In the genomic region with DNA sequence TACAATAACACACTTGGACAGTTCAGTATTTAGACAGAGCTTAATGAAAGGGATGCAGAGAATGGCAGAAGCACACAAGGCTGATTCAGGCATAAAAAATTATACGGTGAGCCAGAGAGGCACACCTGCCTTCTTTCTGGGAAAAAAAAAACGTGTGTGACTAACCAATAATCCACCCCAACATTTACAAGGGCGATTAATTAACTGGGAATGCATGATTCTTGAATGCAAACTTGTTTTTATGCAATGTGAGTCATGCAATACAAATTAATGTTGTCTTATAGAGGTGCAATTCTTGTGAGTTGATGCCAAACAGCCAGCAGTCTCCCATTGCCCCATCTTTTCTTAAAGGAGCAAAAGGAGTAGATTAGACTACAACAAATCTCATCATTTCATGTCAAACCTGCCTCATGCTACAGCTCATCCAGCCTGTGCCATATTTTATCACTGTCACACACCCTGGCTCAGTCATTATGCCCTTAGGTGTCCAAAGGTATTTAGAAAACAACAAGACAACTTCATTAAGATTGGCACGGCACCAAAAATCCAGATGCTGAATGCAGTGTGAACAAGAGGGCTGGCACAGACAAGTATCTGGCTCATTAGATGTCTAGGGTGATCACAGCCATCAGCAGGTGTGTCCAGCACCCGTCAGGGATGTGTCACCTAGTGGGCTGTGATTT, we compare ENCODE assay signal across 21 cellular contexts.
DNase-seq lines count a peak whose midpoint lies in the region; ATAC-seq and TF ChIP-seq lines count a peak whose summit lies in the region.
"Had no signal": no experiment of that assay in that cellular context is flagged by ENCODE, and none has a peak within 500 bp of the region (broad histone marks: within the 10 kb centered on the region; RNA-seq: fewer than 3 reads in every experiment).

No MANE protein-coding gene starts in this region.

- peaks cover 6% of the 10 kb centered on the region for H3K36me3 Mint-ChIP-seq in mesothelial cell of epicardium
- H3K36me3 Mint-ChIP-seq in activated T-helper 1 cell treated with anti-CD3 and anti-CD28 coated beads, Interleukin-12 subunit alpha, Interleukin-12 subunit beta, Interleukin-2, Interleukin-4 antibody, amounts not matched to agents 30 ng/mL and 10 ng/mL and 1 ng/mL, durations not matched to agents 14 hours and 24 hours and 36 hours (ENCODE audit: low read depth), result no peaks in the 10 kb centered on the region
- no peaks in the 10 kb centered on the region for H3K36me3 Mint-ChIP-seq in activated T-cell treated with anti-CD3 and anti-CD28 coated beads, Interleukin-2, amount 50 U/mL, for 4 hours (ENCODE audit: insufficient read depth)
- H3K36me3 Mint-ChIP-seq: CD8-positive, alpha-beta T cell; stimulated activated naive B cell treated with anti-CD40 and anti-IgM and Interleukin-4, amounts not matched to agents 10 μg/mL and 1 μg/mL and 100 μg/mL, for 72 hours had no signal

- POLR2A ChIA-PET in HCT116 (lab: Charles Lee), result no interaction called here

- peak overlapping the region; percentile 22 for H3K27ac Mint-ChIP-seq in mesothelial cell of epicardium
- no peak overlapping the region for H3K27ac Mint-ChIP-seq in activated T-helper 1 cell treated with anti-CD3 and anti-CD28 coated beads, Interleukin-12 subunit alpha, Interleukin-12 subunit beta, Interleukin-2, Interleukin-4 antibody, amounts not matched to agents 30 ng/mL and 10 ng/mL and 1 ng/mL, durations not matched to agents 14 hours and 24 hours and 36 hours
- H3K27ac Mint-ChIP-seq: activated CD4-positive, alpha-beta T cell treated with anti-CD3 and anti-CD28 coated beads for 36 hours; CD8-positive, alpha-beta T cell; stimulated activated naive B cell treated with anti-CD40 and anti-IgM and Interleukin-4, amounts not matched to agents 10 μg/mL and 1 μg/mL and 100 μg/mL, for 72 hours had no signal

- 40% methylated on average over 5 of the region's 5 CpGs for WGBS in right lobe of liver (ENCODE audit: insufficient coverage, low coverage, low lambda C conversion rate, missing lambda C conversion rate)

- TF ChIP-seq CTCF in HCT116 (IDR thresholded peaks at IDR 0.05 in 2 of 3, conservative IDR thresholded peaks at IDR 0.05 in 1 of 3; ENCODE audit: borderline replicate concordance in 1 of 3, insufficient read depth in 1 of 3, low read depth in 2 of 3, low read length in 2 of 3) (no peak), mesothelial cell of epicardium (IDR thresholded peaks at IDR 0.05; ENCODE audit: unreplicated experiment) (no peak), right lobe of liver (IDR thresholded peaks at IDR 0.05) (no peak)

- H3K27me3 Mint-ChIP-seq in mesothelial cell of epicardium (ENCODE audit: low read depth), result no peaks in the 10 kb centered on the region
- H3K27me3 Mint-ChIP-seq in activated T-helper 1 cell treated with anti-CD3 and anti-CD28 coated beads, Interleukin-12 subunit alpha, Interleukin-12 subunit beta, Interleukin-2, Interleukin-4 antibody, amounts not matched to agents 30 ng/mL and 10 ng/mL and 1 ng/mL, durations not matched to agents 14 hours and 24 hours and 36 hours (ENCODE audit: insufficient read depth), result no peaks in the 10 kb centered on the region
- H3K27me3 Mint-ChIP-seq in activated T-cell treated with anti-CD3 and anti-CD28 coated beads, Interleukin-2, amount 50 U/mL, for 4 hours (ENCODE audit: low read depth), result no peaks in the 10 kb centered on the region
- H3K27me3 Mint-ChIP-seq: activated CD4-positive, alpha-beta T cell treated with anti-CD3 and anti-CD28 coated beads for 36 hours; stimulated activated naive B cell treated with anti-CD40 and anti-IgM and Interleukin-4, amounts not matched to agents 10 μg/mL and 1 μg/mL and 100 μg/mL, for 72 hours had no signal

- peak; percentile 12 for DNase-seq in HCT116 (ENCODE audit: low read depth, low spot score)
- DNase-seq in NCI-H1417 (lab: John Stamatoyannopoulos, UW), result peak in 2 of 3 experiments; percentile 69 to 91
- DNase-seq in amniotic epithelial cell (ENCODE audit: low read depth), result peak; percentile 30
- no peak for DNase-seq in mesothelial cell of epicardium (ENCODE audit: low spot score in 2 of 2, unreplicated experiment in 2 of 2)
- no peak for DNase-seq in right lobe of liver
- DNase-seq in NCI-H2107 treated with DMSO at 0.1 percent for 48 hours (lab: John Stamatoyannopoulos, UW; ENCODE audit: unreplicated experiment), result no peak
- DNase-seq in activated T-helper 1 cell treated with anti-CD3 and anti-CD28 coated beads, Interleukin-12 subunit alpha, Interleukin-12 subunit beta, Interleukin-2, Interleukin-4 antibody, amounts not matched to agents 30 ng/mL and 10 ng/mL and 1 ng/mL, durations not matched to agents 14 hours and 24 hours and 36 hours (ENCODE audit: low spot score), result no peak
- DNase-seq in activated T-cell treated with anti-CD3 and anti-CD28 coated beads, Interleukin-2, amount 50 U/mL, for 4 hours, result no peak
- DNase-seq: activated CD4-positive, alpha-beta T cell treated with anti-CD3 and anti-CD28 coated beads for 36 hours; CD8-positive, alpha-beta T cell; cerebellar nuclear complex; DND-41; glutamatergic neuron; KG1; left ventricle myocardium superior; NCI-H1092 treated with DMSO at 0.1 percent for 48 hours; NCI-H446 treated with DMSO at 0.1 percent for 48 hours; retina; Right ventricle myocardium superior; stimulated activated naive B cell treated with anti-CD40 and anti-IgM and Interleukin-4, amounts not matched to agents 10 μg/mL and 1 μg/mL and 100 μg/mL, for 72 hours; SW 1271 had no signal

- peaks cover 5 to 17% of the 10 kb centered on the region in 2 experiments for H3K4me1 ChIP-seq in HCT116 (ENCODE audit: control insufficient read depth in 1 of 2, insufficient read depth in 2 of 2, low read length in 2 of 2)
- no peaks in the 10 kb centered on the region for H3K4me1 ChIP-seq in right lobe of liver

- H3K9me3 ChIP-seq in HCT116 (ENCODE audit: control insufficient read depth in 1 of 2, insufficient read depth in 1 of 2, low read depth in 1 of 2, low read length in 2 of 2) (no peaks in the 10 kb centered on the region), right lobe of liver (no peaks in the 10 kb centered on the region)

- H3K9ac ChIP-seq in HCT116 (ENCODE audit: low read length), result no peak overlapping the region

- H3K27me3 ChIP-seq in HCT116 (ENCODE audit: insufficient read depth, low read length) (no peaks in the 10 kb centered on the region), right lobe of liver (no peaks in the 10 kb centered on the region)

- H3K79me2 ChIP-seq in HCT116 (ENCODE audit: insufficient read depth, low read length), result no peaks in the 10 kb centered on the region

- peak overlapping the region; percentile 52 for H2AFZ ChIP-seq in HCT116 (ENCODE audit: low read depth, low read length, poor library complexity, severe bottlenecking)

- peaks cover 6% of the 10 kb centered on the region for H3K9me3 Mint-ChIP-seq in mesothelial cell of epicardium
- H3K9me3 Mint-ChIP-seq in activated T-helper 1 cell treated with anti-CD3 and anti-CD28 coated beads, Interleukin-12 subunit alpha, Interleukin-12 subunit beta, Interleukin-2, Interleukin-4 antibody, amounts not matched to agents 30 ng/mL and 10 ng/mL and 1 ng/mL, durations not matched to agents 14 hours and 24 hours and 36 hours, result no peaks in the 10 kb centered on the region
- peaks cover 3% of the 10 kb centered on the region for H3K9me3 Mint-ChIP-seq in activated T-cell treated with anti-CD3 and anti-CD28 coated beads, Interleukin-2, amount 50 U/mL, for 4 hours
- H3K9me3 Mint-ChIP-seq: CD8-positive, alpha-beta T cell had no signal

- RAD21 ChIA-PET in HCT116 (lab: Charles Lee; ENCODE audit: low non-redundant PET in 1 of 2, low total read pairs in 2 of 2, uncharacterized antibody in 2 of 2, unreplicated experiment in 2 of 2), result no interaction called here

- no TSS peak for BruUV-seq in HCT116 (replicated peaks; lab: Mats Ljungman, UMichigan)

- no peak for TF ChIP-seq RAD21 in HCT116 (IDR thresholded peaks at IDR 0.05; ENCODE audit: low read depth)

- CTCF ChIA-PET in HCT116 (lab: Charles Lee), result no interaction called here

- no peak overlapping the region for H3K4me3 Mint-ChIP-seq in mesothelial cell of epicardium
- no peak overlapping the region for H3K4me3 Mint-ChIP-seq in activated T-helper 1 cell treated with anti-CD3 and anti-CD28 coated beads, Interleukin-12 subunit alpha, Interleukin-12 subunit beta, Interleukin-2, Interleukin-4 antibody, amounts not matched to agents 30 ng/mL and 10 ng/mL and 1 ng/mL, durations not matched to agents 14 hours and 24 hours and 36 hours
- no peak overlapping the region for H3K4me3 Mint-ChIP-seq in activated T-cell treated with anti-CD3 and anti-CD28 coated beads, Interleukin-2, amount 50 U/mL, for 4 hours
- H3K4me3 Mint-ChIP-seq: activated CD4-positive, alpha-beta T cell treated with anti-CD3 and anti-CD28 coated beads for 36 hours; CD8-positive, alpha-beta T cell; stimulated activated naive B cell treated with anti-CD40 and anti-IgM and Interleukin-4, amounts not matched to agents 10 μg/mL and 1 μg/mL and 100 μg/mL, for 72 hours had no signal

- H4K20me1 ChIP-seq in HCT116 (ENCODE audit: insufficient read depth), result no peaks in the 10 kb centered on the region

- intact Hi-C loops in HCT116 (cut with micrococcal nuclease) (no loop called here), right lobe of liver (cut with DNase I) (no loop called here)
- intact Hi-C loops in activated T-helper 1 cell treated with anti-CD3 and anti-CD28 coated beads, Interleukin-12 subunit alpha, Interleukin-12 subunit beta, Interleukin-2, Interleukin-4 antibody, amounts not matched to agents 30 ng/mL and 10 ng/mL and 1 ng/mL, durations not matched to agents 14 hours and 24 hours and 36 hours (cut with micrococcal nuclease), result no loop called here

- H3K27ac ChIP-seq in HCT116 (ENCODE audit: low read depth, low read length), result peak overlapping the region; percentile 10; the same call in 1 of the 2 replicates
- no peak overlapping the region for H3K27ac ChIP-seq in right lobe of liver

- peak; percentile 69 for ATAC-seq in HCT116
- no peak for ATAC-seq in right lobe of liver
- no peak for ATAC-seq in activated T-cell treated with anti-CD3 and anti-CD28 coated beads, Interleukin-2, amount 50 U/mL, for 4 hours
- ATAC-seq: activated CD4-positive, alpha-beta T cell treated with anti-CD3 and anti-CD28 coated beads for 36 hours; CD8-positive, alpha-beta T cell; left ventricle myocardium superior; stimulated activated naive B cell treated with anti-CD40 and anti-IgM and Interleukin-4, amounts not matched to agents 10 μg/mL and 1 μg/mL and 100 μg/mL, for 72 hours had no signal

- H3K36me3 ChIP-seq in HCT116 (ENCODE audit: control insufficient read depth in 1 of 2, insufficient read depth in 2 of 2, low read length in 2 of 2), result no peaks in the 10 kb centered on the region
- no peaks in the 10 kb centered on the region for H3K36me3 ChIP-seq in right lobe of liver

- TF ChIP-seq POLR2A in HCT116 (IDR thresholded peaks at IDR 0.05; ENCODE audit: borderline replicate concordance, extremely low read depth, insufficient read depth, insufficient read length) (no peak), right lobe of liver (IDR thresholded peaks at IDR 0.05) (no peak)

- H3K4me1 Mint-ChIP-seq in mesothelial cell of epicardium, result peaks cover 43% of the 10 kb centered on the region
- H3K4me1 Mint-ChIP-seq in activated T-helper 1 cell treated with anti-CD3 and anti-CD28 coated beads, Interleukin-12 subunit alpha, Interleukin-12 subunit beta, Interleukin-2, Interleukin-4 antibody, amounts not matched to agents 30 ng/mL and 10 ng/mL and 1 ng/mL, durations not matched to agents 14 hours and 24 hours and 36 hours (ENCODE audit: low read depth), result no peaks in the 10 kb centered on the region
- no peaks in the 10 kb centered on the region for H3K4me1 Mint-ChIP-seq in activated T-cell treated with anti-CD3 and anti-CD28 coated beads, Interleukin-2, amount 50 U/mL, for 4 hours (ENCODE audit: low read depth)
- H3K4me1 Mint-ChIP-seq: activated CD4-positive, alpha-beta T cell treated with anti-CD3 and anti-CD28 coated beads for 36 hours; stimulated activated naive B cell treated with anti-CD40 and anti-IgM and Interleukin-4, amounts not matched to agents 10 μg/mL and 1 μg/mL and 100 μg/mL, for 72 hours had no signal

- no peaks in the 10 kb centered on the region for H3K9me2 ChIP-seq in HCT116 (ENCODE audit: insufficient read depth)

- H3K4me3 ChIP-seq in HCT116 (replicated peaks in 1 of 2; ENCODE audit: low read depth in 1 of 2, low read length in 2 of 2), result no peak overlapping the region
- H3K4me3 ChIP-seq in right lobe of liver, result no peak overlapping the region

- H3K4me2 ChIP-seq in HCT116 (ENCODE audit: low read length), result peak overlapping the region; percentile 30

Comparison
In these comparisons a context has a peak if more than half of its experiments do, and no peak if none do; other contexts are left out.
1. DNase-seq: peak in HCT116 (single experiment), NCI-H1417 (2 of 3) and amniotic epithelial cell (single experiment); none in mesothelial cell of epicardium (0 of 2), right lobe of liver (0 of 3), NCI-H2107 treated with DMSO at 0.1 percent for 48 hours (single experiment), activated T-helper 1 cell treated with anti-CD3 and anti-CD28 coated beads, Interleukin-12 subunit alpha, Interleukin-12 subunit beta, Interleukin-2, Interleukin-4 antibody, amounts not matched to agents 30 ng/mL and 10 ng/mL and 1 ng/mL, durations not matched to agents 14 hours and 24 hours and 36 hours (single experiment) and activated T-cell treated with anti-CD3 and anti-CD28 coated beads, Interleukin-2, amount 50 U/mL, for 4 hours (single experiment).